8 cellular contexts compared by ENCODE assay signal in genomic region chr5:133245191-133246052, GRCh38.
DNase-seq lines count a peak whose midpoint lies in the region; ATAC-seq, FAIRE-seq and TF ChIP-seq lines count a peak whose summit lies in the region.

No MANE protein-coding gene starts in this region.

- peak; percentile 58 for ATAC-seq in GM12878

- no peak overlapping the region for H3K9ac ChIP-seq in GM12878 (ENCODE audit: control insufficient read depth, insufficient read depth, low read length)

- H2AFZ ChIP-seq in GM12878 (ENCODE audit: control insufficient read depth, low read depth, low read length) = peak overlapping the region; percentile 62

- H3K36me3 ChIP-seq in GM12878 (ENCODE audit: control insufficient read depth in 2 of 2, insufficient read depth in 2 of 2, low read length in 1 of 2) (no peaks in the 10 kb centered on the region), sigmoid colon (no peaks in the 10 kb centered on the region), vagina (no peaks in the 10 kb centered on the region)

- RAD21 ChIA-PET in GM12878 (lab: Charles Lee; ENCODE audit: unreplicated experiment) = interaction anchor here (1.0 to 1.8 kb wide), 3 partner anchors 22 to 135 kb away, joined by 3 to 5 read pairs (median 4); no protein-coding TSS in a partner anchor

- no peak overlapping the region for H3K4me2 ChIP-seq in GM12878 (ENCODE audit: control insufficient read depth, insufficient read depth)

- BruUV-seq in GM12878 (replicated peaks; lab: Mats Ljungman, UMichigan) = no TSS peak

- DNase-seq in NCI-H1417 (lab: John Stamatoyannopoulos, UW) = peak in 2 of 3 experiments; percentile 28 to 69
- DNase-seq in NCI-H1417 treated with DMSO at 0.1 percent for 48 hours (lab: John Stamatoyannopoulos, UW) = no peak
- DNase-seq in NCI-H2196 treated with DMSO at 0.1 percent for 48 hours (lab: John Stamatoyannopoulos, UW; ENCODE audit: unreplicated experiment) = peak; percentile 59
- DNase-seq in GM12878 (ENCODE audit: low read depth, low spot score) = no peak
- no peak for DNase-seq in progenitor cell of endocrine pancreas (ENCODE audit: low spot score, unreplicated experiment)
- DNase-seq in sigmoid colon = no peak
- DNase-seq in cerebellar nuclear complex (lab: John Stamatoyannopoulos, UW) = no peak
- DNase-seq in vagina (ENCODE audit: extremely low spot score in 2 of 2) = no peak

- peak overlapping the region; percentile 12 for H3K27ac Mint-ChIP-seq in progenitor cell of endocrine pancreas

- no peak for FAIRE-seq in GM12878 (lab: Jason Lieb, UNC)

- TF ChIP-seq CTCF in GM12878 (IDR thresholded peaks at IDR 0.05 in 2 of 3, conservative IDR thresholded peaks at IDR 0.05 in 1 of 3; ENCODE audit: control insufficient read depth in 2 of 3, extremely low read depth in 1 of 3, insufficient read depth in 1 of 3, low read depth in 3 of 3, low read length in 3 of 3) (no peak), progenitor cell of endocrine pancreas (IDR thresholded peaks at IDR 0.05; ENCODE audit: unreplicated experiment) (no peak), sigmoid colon (IDR thresholded peaks at IDR 0.05) (no peak), vagina (IDR thresholded peaks at IDR 0.05) (no peak)

- H3K36me3 Mint-ChIP-seq in progenitor cell of endocrine pancreas (ENCODE audit: insufficient read depth) = no peaks in the 10 kb centered on the region

- H3K9me3 Mint-ChIP-seq in progenitor cell of endocrine pancreas (ENCODE audit: low read depth) = no peaks in the 10 kb centered on the region

- no peaks in the 10 kb centered on the region for H4K20me1 ChIP-seq in GM12878 (ENCODE audit: control insufficient read depth, insufficient read depth)

- WGBS in GM12878 (ENCODE audit: insufficient coverage, insufficient replicate concordance, low lambda C conversion rate, missing lambda C conversion rate) = 25% methylated on average over 11 of the region's 11 CpGs
- 74 to 75% methylated on average over 11 of the region's 11 CpGs for whole genome bisulfite sequencing in sigmoid colon, 2 donors

- no peak overlapping the region for H3K27ac ChIP-seq in GM12878 (ENCODE audit: control insufficient read depth, insufficient read depth)
- H3K27ac ChIP-seq in sigmoid colon = no peak overlapping the region
- H3K27ac ChIP-seq in vagina = no peak overlapping the region

- H3K9me3 ChIP-seq in GM12878 (replicated peaks; ENCODE audit: control insufficient read depth, insufficient read depth, low read length) (no peaks in the 10 kb centered on the region), sigmoid colon (no peaks in the 10 kb centered on the region), vagina (no peaks in the 10 kb centered on the region)

- H3K4me3 ChIP-seq in GM12878 (no peak overlapping the region), sigmoid colon (no peak overlapping the region), vagina (no peak overlapping the region)

- CTCF ChIA-PET in GM12878 (lab: Yijun Ruan, JAX) = interaction anchor here (0.6 to 2.2 kb wide), 5 partner anchors 20 to 151 kb away, joined by 3 to 9 read pairs (median 3); no protein-coding TSS in a partner anchor

- intact Hi-C loops in GM12878 (cut with micrococcal nuclease; ENCODE audit: unreplicated experiment) = loop anchor here (5.0 kb wide), 1 partner anchor 133 kb away; no protein-coding TSS in a partner anchor
- intact Hi-C loops in sigmoid colon (cut with DNase I) = no loop called here
- intact Hi-C loops in vagina (cut with DNase I) = no loop called here

- no peaks in the 10 kb centered on the region for H3K27me3 Mint-ChIP-seq in progenitor cell of endocrine pancreas

- SMC1A ChIA-PET in GM12878 (lab: Charles Lee; ENCODE audit: uncharacterized antibody, unreplicated experiment) = interaction anchor here (0.8 to 1.1 kb wide), 3 partner anchors 10 to 137 kb away, joined by 3 to 4 read pairs (median 3); no protein-coding TSS in a partner anchor

- H3K4me3 Mint-ChIP-seq in progenitor cell of endocrine pancreas (ENCODE audit: low read depth) = no peak overlapping the region

- peaks cover 39% of the 10 kb centered on the region for H3K4me1 ChIP-seq in GM12878 (ENCODE audit: control insufficient read depth, insufficient read depth, low read length)
- no peaks in the 10 kb centered on the region for H3K4me1 ChIP-seq in sigmoid colon
- H3K4me1 ChIP-seq in vagina = peaks cover 6% of the 10 kb centered on the region

- TF ChIP-seq POLR2A in GM12878 (IDR thresholded peaks at IDR 0.05; ENCODE audit: low read depth, low read length) = no peak
- TF ChIP-seq POLR2A in sigmoid colon (IDR thresholded peaks at IDR 0.05) = no peak
- TF ChIP-seq POLR2A in vagina (IDR thresholded peaks at IDR 0.05) = no peak

- no peaks in the 10 kb centered on the region for H3K79me2 ChIP-seq in GM12878 (ENCODE audit: control insufficient read depth, insufficient read depth, low read length)

- in situ Hi-C loops in GM12878 (cut with MboI) = no loop called here

- no peaks in the 10 kb centered on the region for H3K27me3 ChIP-seq in GM12878 (replicated peaks in 1 of 2; ENCODE audit: control insufficient read depth in 2 of 2, insufficient read depth in 2 of 2, low read length in 1 of 2)
- no peaks in the 10 kb centered on the region for H3K27me3 ChIP-seq in sigmoid colon
- H3K27me3 ChIP-seq in vagina = no peaks in the 10 kb centered on the region

- peak; percentile 43 to 56; a peak in 1 of 4 replicates for TF ChIP-seq EP300 in GM12878 (IDR thresholded peaks at IDR 0.05; ENCODE audit: borderline replicate concordance in 1 of 2, control insufficient read depth in 1 of 2, low read depth in 2 of 2, low read length in 2 of 2)
- no peak for TF ChIP-seq EP300 in sigmoid colon (IDR thresholded peaks at IDR 0.05)

- peaks cover 5% of the 10 kb centered on the region for H3K4me1 Mint-ChIP-seq in progenitor cell of endocrine pancreas (ENCODE audit: low read depth)

- POLR2A ChIA-PET in GM12878 (lab: Charles Lee) = no interaction called here

- no peak for TF ChIP-seq RAD21 in GM12878 (IDR thresholded peaks at IDR 0.05; ENCODE audit: insufficient read depth, low read depth, low read length)

TF ChIP-seq in GM12878, 131 proteins besides CTCF, POLR2A, EP300 and RAD21 (continues in another document):
- TF ChIP-seq IKZF2 (IDR thresholded peaks at IDR 0.05) = peak; percentile 20 to 28; a peak in 1 of 4 replicates
- TF ChIP-seq BHLHE40 (IDR thresholded peaks at IDR 0.05; ENCODE audit: borderline replicate concordance in 1 of 2, low read depth in 2 of 2, low read length in 1 of 2) = peak in 1 of 2 experiments; percentile 38; a peak in 1 of 4 replicates
- peak; percentile 25 for TF ChIP-seq SKIL (IDR thresholded peaks at IDR 0.05; ENCODE audit: low read depth, poor library complexity, severe bottlenecking)
- TF ChIP-seq IRF5 (IDR thresholded peaks at IDR 0.05; ENCODE audit: borderline replicate concordance) = no peak
- TF ChIP-seq ASH2L (IDR thresholded peaks at IDR 0.05; ENCODE audit: borderline replicate concordance, low read depth) = no peak
- TF ChIP-seq E2F8 (IDR thresholded peaks at IDR 0.05; ENCODE audit: low read depth, partially characterized antibody) = no peak
- 0 out of 2 replicates have a peak, but pooled peaks have one; percentile 28 for TF ChIP-seq ATF7 (IDR thresholded peaks at IDR 0.05; ENCODE audit: low read depth)
- 0 out of 2 replicates have a peak, but pooled peaks have one; percentile 52 for TF ChIP-seq TCF12 (IDR thresholded peaks at IDR 0.05; ENCODE audit: low read depth, low read length)
- TF ChIP-seq JUNB (IDR thresholded peaks at IDR 0.05) = peak; percentile 49
- TF ChIP-seq NFYA (IDR thresholded peaks at IDR 0.05; ENCODE audit: borderline replicate concordance, low read depth, low read length) = no peak

Comparison
In these comparisons a context has a peak if more than half of its experiments do, and no peak if none do; other contexts are left out.
1. DNase-seq: peak in NCI-H1417 (2 of 3) and NCI-H2196 treated with DMSO at 0.1 percent for 48 hours (single experiment); none in NCI-H1417 treated with DMSO at 0.1 percent for 48 hours (single experiment), GM12878 (single experiment), progenitor cell of endocrine pancreas (single experiment), sigmoid colon (single experiment), cerebellar nuclear complex (0 of 2) and vagina (0 of 2).